1 cellular context compared by ENCODE assay signal in the genomic region with DNA sequence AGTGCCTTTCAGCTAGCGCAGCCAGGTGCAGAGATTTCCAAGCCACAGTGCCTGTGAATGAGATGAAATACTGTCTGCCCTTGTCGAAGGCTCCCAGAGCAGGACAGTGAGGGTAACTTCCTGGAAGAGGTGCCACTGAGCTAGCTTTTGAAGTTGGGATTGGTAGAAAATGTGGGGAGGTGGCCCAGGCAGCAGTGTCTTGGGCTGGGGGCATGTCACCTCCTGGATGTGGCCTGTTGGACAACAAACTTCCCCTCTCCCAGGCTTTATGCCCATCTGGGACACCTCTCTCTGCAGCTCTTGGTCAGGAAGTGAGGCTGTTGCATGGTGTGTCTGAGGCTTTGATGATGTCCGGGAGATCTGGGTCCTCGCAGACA.
TF ChIP-seq lines count a peak whose summit lies in the region.

No MANE protein-coding gene starts in this region.

TF ChIP-seq in endothelial cell of umbilical vein, 7 proteins besides CTCF, POLR2A, EP300 and RAD21:
- TF ChIP-seq GATA2 (IDR thresholded peaks at IDR 0.05; ENCODE audit: insufficient read depth, insufficient read length, low read depth, low read length) (no peak), MYC (IDR thresholded peaks at IDR 0.05; ENCODE audit: low read depth, low read length) (no peak), MAX (IDR thresholded peaks at IDR 0.05; ENCODE audit: insufficient read depth, insufficient read length) (no peak), FOS (IDR thresholded peaks at IDR 0.05; ENCODE audit: borderline replicate concordance, insufficient read depth, low read length) (no peak), JUN (IDR thresholded peaks at IDR 0.05; ENCODE audit: borderline replicate concordance, insufficient read depth, insufficient read length, low read depth) (no peak), POLR2AphosphoS5 (IDR thresholded peaks at IDR 0.05; ENCODE audit: insufficient read depth, low read depth, low read length) (no peak), EZH2 (IDR thresholded peaks at IDR 0.05; ENCODE audit: borderline replicate concordance, low read depth, low read length, severe bottlenecking) (no peak)
TF ChIP-seq in endothelial cell of umbilical vein: peak in this region for 0.
